In the genomic region with DNA sequence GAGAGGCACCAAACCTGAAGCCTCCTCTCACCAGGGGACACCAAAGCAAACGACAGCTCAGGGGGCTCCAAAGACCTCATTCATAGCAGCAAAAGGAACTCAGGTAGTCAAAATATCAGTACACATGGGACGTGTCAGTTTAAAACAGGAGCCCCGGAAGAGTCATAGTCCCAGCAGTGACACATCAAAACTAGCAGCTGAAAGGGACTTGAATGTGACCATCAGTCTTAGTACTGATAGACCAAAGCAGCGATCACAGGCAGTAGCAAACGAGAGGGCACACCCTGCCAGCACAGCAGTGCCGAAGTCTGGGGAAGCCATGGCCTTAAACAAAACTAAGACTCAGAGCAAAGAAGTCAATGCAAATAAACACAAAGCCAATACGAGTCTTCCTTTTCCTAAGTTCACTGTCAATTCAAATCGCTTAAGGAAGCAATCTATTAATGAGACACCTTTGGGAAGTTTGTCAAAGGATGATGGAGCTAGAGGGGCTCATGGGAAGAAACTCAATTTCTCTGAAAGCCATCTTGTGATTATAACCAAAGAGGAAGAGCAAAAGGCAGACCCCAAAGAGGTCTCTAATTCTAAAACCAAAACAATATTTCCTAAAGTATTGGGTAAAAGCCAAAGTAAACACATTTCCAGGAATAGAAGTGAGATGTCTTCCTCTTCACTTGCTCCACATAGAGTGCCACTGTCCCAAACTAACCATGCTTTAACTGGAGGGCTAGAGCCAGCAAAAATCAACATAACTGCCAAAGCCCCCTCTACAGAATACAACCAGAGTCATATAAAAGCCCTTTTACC, we compare ENCODE assay signal across 1 cellular context.
TF ChIP-seq lines count a peak whose summit lies in the region.

No MANE protein-coding gene starts in this region.

TF ChIP-seq in IMR-90, 13 proteins besides CTCF, POLR2A, EP300 and RAD21:
- TF ChIP-seq CHD1 (IDR thresholded peaks at IDR 0.05; ENCODE audit: low read depth, low read length) (no peak), ELK1 (IDR thresholded peaks at IDR 0.05; ENCODE audit: borderline replicate concordance, low read depth, low read length) (no peak), USF2 (IDR thresholded peaks at IDR 0.05; ENCODE audit: low read depth, low read length) (no peak), CEBPB (IDR thresholded peaks at IDR 0.05; ENCODE audit: low read depth, low read length) (no peak), RFX5 (IDR thresholded peaks at IDR 0.05; ENCODE audit: low read depth, low read length) (no peak), MAZ (IDR thresholded peaks at IDR 0.05; ENCODE audit: borderline replicate concordance, low read depth, low read length) (no peak), BHLHE40 (IDR thresholded peaks at IDR 0.05; ENCODE audit: low read depth, low read length) (no peak), RCOR1 (IDR thresholded peaks at IDR 0.05; ENCODE audit: insufficient replicate concordance, low read length) (no peak), NFE2L2 (IDR thresholded peaks at IDR 0.05; ENCODE audit: low read depth, low read length) (no peak), SMC3 (IDR thresholded peaks at IDR 0.05; ENCODE audit: low read depth, low read length) (no peak)
TF ChIP-seq in IMR-90: peak in this region for 0.
